ENCODE assay signal across 8 cellular contexts in the genomic region with DNA sequence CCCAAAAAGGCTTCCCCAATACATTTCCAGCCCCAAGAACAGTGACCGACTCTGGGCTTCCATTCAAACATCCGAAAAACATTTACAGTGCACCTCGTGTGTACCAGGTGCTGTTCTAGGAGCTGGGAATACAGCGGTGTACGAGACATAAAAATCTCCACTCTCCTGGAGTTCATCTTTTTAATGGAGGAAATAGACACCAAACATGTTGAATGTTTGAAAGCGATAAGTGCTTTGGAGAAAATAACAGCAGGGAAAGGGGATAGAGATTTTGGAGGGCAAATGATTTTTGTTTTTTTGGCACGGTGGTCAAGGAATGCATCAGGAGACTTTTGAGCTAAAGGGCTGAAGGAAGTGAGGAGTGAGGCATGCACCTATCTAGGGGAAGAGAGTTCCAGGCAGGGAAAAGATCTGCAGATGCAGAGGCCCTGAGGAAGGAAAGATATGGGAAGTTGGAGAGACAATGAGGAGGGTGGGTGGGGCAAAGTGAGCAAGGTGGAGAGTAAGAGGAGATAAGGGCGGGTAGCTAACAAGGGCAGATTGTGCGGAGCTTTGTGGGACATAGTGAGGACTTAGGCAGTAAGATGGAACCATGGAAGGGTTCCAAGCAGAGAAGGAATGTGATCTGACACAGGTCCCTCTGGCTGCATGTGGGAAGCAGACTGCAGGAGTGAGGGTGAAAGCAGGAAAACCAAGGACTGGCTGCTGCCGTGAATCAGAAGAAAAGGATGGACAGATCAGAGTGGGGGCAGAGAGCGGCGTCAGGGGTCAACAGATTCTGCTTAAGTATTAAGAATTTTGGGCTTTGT. TPM values are rescaled to one million over a fixed set of nuclear protein-coding genes. Genes with fewer than 3 reads are reported as not detected.
DNase-seq lines count a peak whose midpoint lies in the region; ATAC-seq lines count a peak whose summit lies in the region.

No MANE protein-coding gene starts in this region.

- peak overlapping the region; percentile 81; the same call in 1 of the 2 replicates for H3K4me3 ChIP-seq in iPS DF 6.9 (ENCODE audit: low read length)

- peaks cover 41% of the 10 kb centered on the region for H3K4me1 Mint-ChIP-seq in activated T-helper 1 cell treated with anti-CD3 and anti-CD28 coated beads, Interleukin-12 subunit alpha, Interleukin-12 subunit beta, Interleukin-2, Interleukin-4 antibody, amounts not matched to agents 30 ng/mL and 10 ng/mL and 1 ng/mL, durations not matched to agents 14 hours and 24 hours and 36 hours (ENCODE audit: low read depth)
- peaks cover 34 to 41% of the 10 kb centered on the region in 2 donors for H3K4me1 Mint-ChIP-seq in stimulated activated naive B cell treated with anti-CD40 and anti-IgM and Interleukin-4, amounts not matched to agents 10 μg/mL and 1 μg/mL and 100 μg/mL, for 72 hours

- H3K4me3 Mint-ChIP-seq in activated T-helper 1 cell treated with anti-CD3 and anti-CD28 coated beads, Interleukin-12 subunit alpha, Interleukin-12 subunit beta, Interleukin-2, Interleukin-4 antibody, amounts not matched to agents 30 ng/mL and 10 ng/mL and 1 ng/mL, durations not matched to agents 14 hours and 24 hours and 36 hours: peak overlapping the region; percentile 94
- H3K4me3 Mint-ChIP-seq in stimulated activated naive B cell treated with anti-CD40 and anti-IgM and Interleukin-4, amounts not matched to agents 10 μg/mL and 1 μg/mL and 100 μg/mL, for 72 hours: peak overlapping the region; percentile 90 to 97

- H3K27ac ChIP-seq in iPS DF 6.9 (ENCODE audit: low read length): no peak overlapping the region

- H3K4me1 ChIP-seq in iPS DF 6.9 (ENCODE audit: control insufficient read depth, insufficient read depth, low read length): peaks cover 3% of the 10 kb centered on the region

- no peaks in the 10 kb centered on the region for H3K9me3 ChIP-seq in iPS DF 6.9 (ENCODE audit: control insufficient read depth, insufficient read depth, low read length)

- peak in 1 of 2 donors; percentile 33 for ATAC-seq in stimulated activated naive B cell treated with anti-CD40 and anti-IgM and Interleukin-4, amounts not matched to agents 10 μg/mL and 1 μg/mL and 100 μg/mL, for 72 hours (replicated peaks)

- H3K36me3 Mint-ChIP-seq in activated T-helper 1 cell treated with anti-CD3 and anti-CD28 coated beads, Interleukin-12 subunit alpha, Interleukin-12 subunit beta, Interleukin-2, Interleukin-4 antibody, amounts not matched to agents 30 ng/mL and 10 ng/mL and 1 ng/mL, durations not matched to agents 14 hours and 24 hours and 36 hours (ENCODE audit: low read depth): peaks cover 13% of the 10 kb centered on the region
- H3K36me3 Mint-ChIP-seq in stimulated activated naive B cell treated with anti-CD40 and anti-IgM and Interleukin-4, amounts not matched to agents 10 μg/mL and 1 μg/mL and 100 μg/mL, for 72 hours: peaks cover 11 to 23% of the 10 kb centered on the region in 2 donors

- no peaks in the 10 kb centered on the region for H3K36me3 ChIP-seq in iPS DF 6.9 (ENCODE audit: control insufficient read depth, insufficient read depth, low read length)

- H3K9me3 Mint-ChIP-seq in activated T-helper 1 cell treated with anti-CD3 and anti-CD28 coated beads, Interleukin-12 subunit alpha, Interleukin-12 subunit beta, Interleukin-2, Interleukin-4 antibody, amounts not matched to agents 30 ng/mL and 10 ng/mL and 1 ng/mL, durations not matched to agents 14 hours and 24 hours and 36 hours: no peaks in the 10 kb centered on the region
- no peaks in the 10 kb centered on the region for H3K9me3 Mint-ChIP-seq in stimulated activated naive B cell treated with anti-CD40 and anti-IgM and Interleukin-4, amounts not matched to agents 10 μg/mL and 1 μg/mL and 100 μg/mL, for 72 hours

- peak overlapping the region; percentile 95 for H3K27ac Mint-ChIP-seq in activated T-helper 1 cell treated with anti-CD3 and anti-CD28 coated beads, Interleukin-12 subunit alpha, Interleukin-12 subunit beta, Interleukin-2, Interleukin-4 antibody, amounts not matched to agents 30 ng/mL and 10 ng/mL and 1 ng/mL, durations not matched to agents 14 hours and 24 hours and 36 hours
- peak overlapping the region; percentile 98 for H3K27ac Mint-ChIP-seq in stimulated activated naive B cell treated with anti-CD40 and anti-IgM and Interleukin-4, amounts not matched to agents 10 μg/mL and 1 μg/mL and 100 μg/mL, for 72 hours

- no CpG with 5 or more reads among the region's 12 CpGs for WGBS in iPS DF 6.9 (ENCODE audit: insufficient coverage, insufficient read length)

- intact Hi-C loops in activated T-helper 1 cell treated with anti-CD3 and anti-CD28 coated beads, Interleukin-12 subunit alpha, Interleukin-12 subunit beta, Interleukin-2, Interleukin-4 antibody, amounts not matched to agents 30 ng/mL and 10 ng/mL and 1 ng/mL, durations not matched to agents 14 hours and 24 hours and 36 hours (cut with micrococcal nuclease): loop anchor here (1.0 to 5.0 kb wide), 4 partner anchors 13 to 400 kb away; partner anchors contain the start of genes DYRK1B, SUPT5H and ZNF780B

- DNase-seq in NCI-H2227 treated with DMSO at 0.1 percent for 48 hours (lab: John Stamatoyannopoulos, UW) (peak; percentile 73), NCI-H2227 (lab: John Stamatoyannopoulos, UW; ENCODE audit: unreplicated experiment) (no peak), iPS DF 6.9 (ENCODE audit: low read depth, low spot score) (no peak), NCI-H2081 treated with DMSO at 0.1 percent for 48 hours (lab: John Stamatoyannopoulos, UW) (no peak)
- DNase-seq in activated T-helper 1 cell treated with anti-CD3 and anti-CD28 coated beads, Interleukin-12 subunit alpha, Interleukin-12 subunit beta, Interleukin-2, Interleukin-4 antibody, amounts not matched to agents 30 ng/mL and 10 ng/mL and 1 ng/mL, durations not matched to agents 14 hours and 24 hours and 36 hours (ENCODE audit: low spot score): no peak
- DNase-seq in stimulated activated naive B cell treated with anti-CD40 and anti-IgM and Interleukin-4, amounts not matched to agents 10 μg/mL and 1 μg/mL and 100 μg/mL, for 72 hours: no peak
- DNase-seq in activated effector memory CD4-positive, alpha-beta T cell treated with anti-CD3 and anti-CD28 coated beads, Interleukin-2, amount 50 U/mL, for 16 hours: no peak
- DNase-seq in stimulated activated CD4-positive, alpha-beta T cell treated with anti-CD3 and anti-CD28 coated beads, Interleukin-12 subunit alpha, Interleukin-12 subunit beta, amount 100 ng/mL, for 4 hours: no peak

- no peaks in the 10 kb centered on the region for H3K27me3 ChIP-seq in iPS DF 6.9 (ENCODE audit: control insufficient read depth, insufficient read depth, low read length)

- peaks cover 3% of the 10 kb centered on the region for H3K27me3 Mint-ChIP-seq in activated T-helper 1 cell treated with anti-CD3 and anti-CD28 coated beads, Interleukin-12 subunit alpha, Interleukin-12 subunit beta, Interleukin-2, Interleukin-4 antibody, amounts not matched to agents 30 ng/mL and 10 ng/mL and 1 ng/mL, durations not matched to agents 14 hours and 24 hours and 36 hours (ENCODE audit: insufficient read depth)
- peaks cover 0 to 7% of the 10 kb centered on the region in 2 donors for H3K27me3 Mint-ChIP-seq in stimulated activated naive B cell treated with anti-CD40 and anti-IgM and Interleukin-4, amounts not matched to agents 10 μg/mL and 1 μg/mL and 100 μg/mL, for 72 hours

RNA-seq across cellular contexts. Expression of gene FBL, which starts 0.7 kb away (rescaled TPM):
- 526 and 528 TPM in 2 replicates for total RNA-seq in activated T-helper 1 cell treated with anti-CD3 and anti-CD28 coated beads, Interleukin-12 subunit alpha, Interleukin-12 subunit beta, Interleukin-2, Interleukin-4 antibody, amounts not matched to agents 30 ng/mL and 10 ng/mL and 1 ng/mL, durations not matched to agents 14 hours and 24 hours and 36 hours

RNA-seq across cellular contexts. Expression of gene DYRK1B, which starts 12.9 kb away (rescaled TPM):
- 4.2 and 5.5 TPM in 2 replicates for total RNA-seq in activated T-helper 1 cell treated with anti-CD3 and anti-CD28 coated beads, Interleukin-12 subunit alpha, Interleukin-12 subunit beta, Interleukin-2, Interleukin-4 antibody, amounts not matched to agents 30 ng/mL and 10 ng/mL and 1 ng/mL, durations not matched to agents 14 hours and 24 hours and 36 hours
